In genomic region chr5:95925939-95926338, GRCh38 we compare ENCODE assay signal across 11 cellular contexts. TPM values are rescaled to one million over a fixed set of nuclear protein-coding genes. Genes with fewer than 3 reads are reported as not detected.
A peak's percentile ranks its signal among the peaks of the same experiment; 100 is the strongest.
DNase-seq lines count a peak whose midpoint lies in the region; ATAC-seq lines count a peak whose summit lies in the region.
"Had no signal": no experiment of that assay in that cellular context is flagged by ENCODE, and none has a peak within 500 bp of the region (broad histone marks: within the 10 kb centered on the region; RNA-seq: fewer than 3 reads in every experiment).

No MANE protein-coding gene starts in this region.

- ATAC-seq in GM18870 (IDR thresholded peaks at IDR 0.05; ENCODE audit: unreplicated experiment) (peak; percentile 49), GM21526 (IDR thresholded peaks at IDR 0.05; ENCODE audit: low FRiP score, unreplicated experiment) (peak; percentile 46), HG03108 (IDR thresholded peaks at IDR 0.05; ENCODE audit: unreplicated experiment) (peak; percentile 52)

- H3K27me3 ChIP-seq in MG63, result no peaks in the 10 kb centered on the region

- H3K9me3 ChIP-seq in MG63, result no peaks in the 10 kb centered on the region

- H3K27ac ChIP-seq in epithelial cell of prostate, result peak overlapping the region; percentile 56

- H3K4me3 ChIP-seq in MG63, result no peak overlapping the region

- peaks cover 89% of the 10 kb centered on the region for H3K36me3 ChIP-seq in MG63

- DNase-seq in epithelial cell of prostate (ENCODE audit: low read depth, low spot score) (no peak), CD1c-positive myeloid dendritic cell (ENCODE audit: extremely low spot score) (no peak), MG63 (no peak)
- no peak for DNase-seq in stimulated activated CD4-positive, alpha-beta T cell treated with anti-CD3 and anti-CD28 coated beads, Interleukin-2, amount 100 ng/mL, for 48 hours
- DNase-seq: activated CD4-positive, alpha-beta T cell treated with anti-CD3 and anti-CD28 coated beads, Interleukin-2, amount 50 U/mL, for 1 hour; foreskin fibroblast; NCI-H2029; SIG-M5 had no signal

RNA-seq across cellular contexts. Expression of gene ELL2, which starts 35.7 kb away (rescaled TPM):
- 126 and 148 TPM in 2 replicates for total RNA-seq in MG63 (2014; rRNA removed; shearing (Covaris generic); ENCODE audit: low replicate concordance)
